In the genomic region with DNA sequence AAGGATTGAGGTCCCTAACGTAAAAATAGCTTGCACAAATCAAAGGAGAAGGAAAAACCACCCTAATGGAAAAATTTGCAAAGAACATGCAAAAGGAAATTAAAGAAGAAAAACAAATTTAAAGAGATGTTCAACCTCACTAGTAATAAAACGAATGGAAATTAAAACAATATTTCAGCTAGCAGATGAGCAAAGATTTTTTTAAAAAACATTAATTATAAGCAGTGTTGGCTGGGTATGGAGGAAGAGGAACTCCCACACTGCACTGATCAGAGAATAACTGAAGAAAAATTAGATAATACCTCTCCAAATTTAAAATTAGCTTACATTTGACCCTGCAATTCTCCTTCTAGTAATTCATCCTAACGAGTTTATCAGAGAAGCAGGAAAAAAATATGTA, we compare ENCODE assay signal across 33 cellular contexts.
"Had no signal": no experiment of that assay in that cellular context is flagged by ENCODE, and none has a peak within 500 bp of the region (broad histone marks: within the 10 kb centered on the region; RNA-seq: fewer than 3 reads in every experiment).

No MANE protein-coding gene starts in this region.

- H3K4me3 ChIP-seq: MG63 had no signal

- DNase-seq: Kasumi-1, MG63, MM.1S, MV-4-11, NCI-H1048, NCI-H1092, NCI-H1092 treated with DMSO at 0.1 percent for 48 hours, NCI-H1105, NCI-H1105 treated with DMSO at 0.1 percent for 48 hours, NCI-H1417, NCI-H1417 treated with DMSO at 0.1 percent for 48 hours, NCI-H1436, NCI-H1436 treated with DMSO at 0.1 percent for 48 hours, NCI-H146, NCI-H1694, NCI-H1694 treated with DMSO at 0.1 percent for 48 hours, NCI-H187, NCI-H187 treated with DMSO at 0.1 percent for 48 hours, NCI-H1930, NCI-H2029, NCI-H2029 treated with DMSO at 0.1 percent for 48 hours, NCI-H2081, NCI-H2081 treated with DMSO at 0.1 percent for 48 hours, NCI-H2107, NCI-H2171, NCI-H2171 treated with DMSO at 0.1 percent for 48 hours, NCI-H2227 treated with DMSO at 0.1 percent for 48 hours, NCI-H226, NCI-H345, NCI-H446, NCI-H446 treated with DMSO at 0.1 percent for 48 hours, NCI-H510A, NCI-H510A treated with DMSO at 0.1 percent for 48 hours had no signal
